ENCODE assay signal across 8 cellular contexts in the genomic region with DNA sequence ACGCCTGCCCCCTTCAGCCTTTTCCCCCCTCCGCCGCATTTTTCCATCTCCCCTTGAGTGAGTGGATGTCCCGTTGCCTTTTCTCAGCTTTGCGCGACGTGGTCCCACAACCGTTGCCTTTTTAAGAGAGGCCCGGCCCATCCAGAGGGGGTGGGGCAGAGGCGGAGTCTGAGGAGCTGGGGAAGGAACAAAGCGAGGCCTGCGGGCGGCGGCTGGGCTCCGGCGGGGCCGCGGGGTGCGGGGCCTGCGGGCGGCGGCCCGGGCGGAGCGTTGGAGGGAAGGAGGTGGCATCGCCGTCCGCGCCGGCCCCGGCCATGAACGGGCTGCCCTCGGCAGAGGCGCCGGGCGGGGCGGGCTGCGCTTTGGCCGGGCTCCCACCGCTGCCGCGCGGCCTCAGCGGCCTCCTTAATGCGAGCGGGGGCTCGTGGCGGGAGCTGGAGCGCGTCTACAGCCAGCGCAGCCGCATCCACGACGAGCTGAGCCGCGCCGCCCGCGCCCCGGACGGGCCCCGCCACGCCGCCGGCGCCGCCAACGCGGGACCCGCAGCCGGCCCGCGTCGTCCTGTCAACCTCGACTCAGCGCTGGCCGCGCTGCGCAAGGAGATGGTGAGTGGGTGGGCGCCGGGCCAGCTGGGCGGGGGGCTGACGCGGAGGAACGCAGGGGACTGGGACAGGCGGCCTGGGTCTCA. TPM values are rescaled to one million over a fixed set of nuclear protein-coding genes. Genes with fewer than 3 reads are reported as not detected.
DNase-seq lines count a peak whose midpoint lies in the region; ATAC-seq and TF ChIP-seq lines count a peak whose summit lies in the region.

Gene FAM89B (plus strand): TSS at position 183 of the 688 bp plus-strand sequence. CDS start 132 bp downstream, at position 315.

- peak; percentile 33 for ATAC-seq in upper lobe of right lung
- ATAC-seq in HG03097 (IDR thresholded peaks at IDR 0.05; ENCODE audit: low FRiP score, unreplicated experiment), result no peak

- no peaks in the 10 kb centered on the region for H3K27me3 ChIP-seq in left ventricle myocardium inferior (ENCODE audit: low read depth)
- no peaks in the 10 kb centered on the region for H3K27me3 ChIP-seq in prostate gland (replicated peaks; ENCODE audit: insufficient read depth)
- H3K27me3 ChIP-seq in upper lobe of right lung, result no peaks in the 10 kb centered on the region

- H3K9me3 ChIP-seq in left ventricle myocardium inferior (replicated peaks) (no peaks in the 10 kb centered on the region), prostate gland (no peaks in the 10 kb centered on the region), upper lobe of right lung (no peaks in the 10 kb centered on the region)

- peak; percentile 60 for TF ChIP-seq POLR2A in prostate gland (IDR thresholded peaks at IDR 0.05)

- under 1% methylated on average over 57 of the region's 86 CpGs for WGBS in prostate gland

- H3K4me1 ChIP-seq in left ventricle myocardium inferior (peaks cover 91% of the 10 kb centered on the region), prostate gland (replicated peaks) (peaks cover 49% of the 10 kb centered on the region), upper lobe of right lung (peaks cover 60% of the 10 kb centered on the region)

- peaks cover 11% of the 10 kb centered on the region for H3K36me3 ChIP-seq in left ventricle myocardium inferior
- no peaks in the 10 kb centered on the region for H3K36me3 ChIP-seq in prostate gland
- no peaks in the 10 kb centered on the region for H3K36me3 ChIP-seq in upper lobe of right lung

- no peak for TF ChIP-seq CTCF in left ventricle myocardium inferior (IDR thresholded peaks at IDR 0.05; ENCODE audit: borderline replicate concordance)
- no peak for TF ChIP-seq CTCF in prostate gland (IDR thresholded peaks at IDR 0.05)
- no peak for TF ChIP-seq CTCF in upper lobe of right lung (IDR thresholded peaks at IDR 0.05)

- in situ Hi-C loops in G401 (cut with HindIII; ENCODE audit: low sequenced_read_pairs), result no loop called here

- peak; percentile 89 for DNase-seq in G401 (ENCODE audit: low spot score)
- peak; percentile 78 for DNase-seq in NCI-H1092 treated with DMSO at 0.1 percent for 48 hours (lab: John Stamatoyannopoulos, UW)
- peak; percentile 81 for DNase-seq in T-helper 22 cell (ENCODE audit: low read depth)
- peak; percentile 95 for DNase-seq in left ventricle myocardium inferior
- peak; percentile 89 for DNase-seq in prostate gland (ENCODE audit: low spot score)
- DNase-seq in upper lobe of right lung, result peak; percentile 96

- intact Hi-C loops in left ventricle myocardium inferior (cut with micrococcal nuclease), result no loop called here
- intact Hi-C loops in prostate gland (cut with DNase I), result no loop called here
- intact Hi-C loops in upper lobe of right lung (cut with DNase I), result no loop called here

- peak within 1 kb of the TSS; percentile 78 for H3K27ac ChIP-seq in angular gyrus (ENCODE audit: low read depth, low read length)
- H3K27ac ChIP-seq in left ventricle myocardium inferior (replicated peaks), result peak within 1 kb of the TSS; percentile 97
- H3K27ac ChIP-seq in prostate gland, result peak within 1 kb of the TSS; percentile 96
- peak within 1 kb of the TSS; percentile 86 for H3K27ac ChIP-seq in upper lobe of right lung

- peak within 1 kb of the TSS; percentile 86 for H3K4me3 ChIP-seq in left ventricle myocardium inferior
- H3K4me3 ChIP-seq in prostate gland, result peak within 1 kb of the TSS; percentile 72 to 78
- H3K4me3 ChIP-seq in upper lobe of right lung, result peak within 1 kb of the TSS; percentile 66

RNA-seq across cellular contexts. Expression of gene FAM89B, which starts in this region (rescaled TPM):
- 28.1 and 58.6 TPM in 2 replicates for total RNA-seq in G401 (2014; rRNA removed; shearing (Covaris generic))
- total RNA-seq in left ventricle myocardium inferior, result 40.9 TPM
- 10 to 100 TPM; 68.6 to 92.6 TPM for total RNA-seq in prostate gland
- total RNA-seq in upper lobe of right lung, result 44.1 TPM
